In the genomic region with DNA sequence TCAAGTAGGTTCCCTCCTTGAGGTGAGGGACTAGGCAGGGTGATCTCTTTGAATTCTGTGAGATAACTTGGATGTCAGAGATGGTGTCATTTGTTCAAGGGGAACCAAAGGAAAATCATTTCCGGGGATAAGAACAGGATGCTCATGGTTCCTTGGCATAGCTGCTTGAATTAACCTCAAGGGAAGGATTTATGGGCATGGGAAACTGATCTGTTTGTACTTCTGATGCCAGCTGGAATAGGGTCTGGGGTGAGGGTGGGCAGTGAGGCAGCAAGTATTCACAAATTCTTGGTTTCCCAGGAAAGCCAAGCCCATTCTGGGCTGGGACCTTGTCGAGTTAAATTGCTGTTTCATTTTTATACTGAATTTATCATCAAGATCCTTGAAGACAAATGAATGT, we compare ENCODE assay signal across 2 cellular contexts.
TF ChIP-seq lines count a peak whose summit lies in the region.

No MANE protein-coding gene starts in this region.

TF ChIP-seq in GM23338, 12 proteins besides CTCF, POLR2A, EP300 and RAD21:
- TF ChIP-seq CREB1 (CRISPR knock-in tag; IDR thresholded peaks at IDR 0.05; ENCODE audit: low read depth): no peak

TF ChIP-seq in GM12878, 131 proteins besides CTCF, POLR2A, EP300 and RAD21:
- TF ChIP-seq ESRRA (IDR thresholded peaks at IDR 0.05; ENCODE audit: low read length) (no peak), CBFB (IDR thresholded peaks at IDR 0.05; ENCODE audit: low read depth) (no peak), RCOR1 (conservative IDR thresholded peaks at IDR 0.05; ENCODE audit: low read depth, low read length) (no peak), EED (IDR thresholded peaks at IDR 0.05; ENCODE audit: low read depth) (no peak), MTA2 (IDR thresholded peaks at IDR 0.05; ENCODE audit: low read depth) (no peak), ZBED1 (IDR thresholded peaks at IDR 0.05; ENCODE audit: borderline replicate concordance) (0 out of 2 replicates have a peak, but pooled peaks have one; percentile 14)
- TF ChIP-seq, protein P1, sequence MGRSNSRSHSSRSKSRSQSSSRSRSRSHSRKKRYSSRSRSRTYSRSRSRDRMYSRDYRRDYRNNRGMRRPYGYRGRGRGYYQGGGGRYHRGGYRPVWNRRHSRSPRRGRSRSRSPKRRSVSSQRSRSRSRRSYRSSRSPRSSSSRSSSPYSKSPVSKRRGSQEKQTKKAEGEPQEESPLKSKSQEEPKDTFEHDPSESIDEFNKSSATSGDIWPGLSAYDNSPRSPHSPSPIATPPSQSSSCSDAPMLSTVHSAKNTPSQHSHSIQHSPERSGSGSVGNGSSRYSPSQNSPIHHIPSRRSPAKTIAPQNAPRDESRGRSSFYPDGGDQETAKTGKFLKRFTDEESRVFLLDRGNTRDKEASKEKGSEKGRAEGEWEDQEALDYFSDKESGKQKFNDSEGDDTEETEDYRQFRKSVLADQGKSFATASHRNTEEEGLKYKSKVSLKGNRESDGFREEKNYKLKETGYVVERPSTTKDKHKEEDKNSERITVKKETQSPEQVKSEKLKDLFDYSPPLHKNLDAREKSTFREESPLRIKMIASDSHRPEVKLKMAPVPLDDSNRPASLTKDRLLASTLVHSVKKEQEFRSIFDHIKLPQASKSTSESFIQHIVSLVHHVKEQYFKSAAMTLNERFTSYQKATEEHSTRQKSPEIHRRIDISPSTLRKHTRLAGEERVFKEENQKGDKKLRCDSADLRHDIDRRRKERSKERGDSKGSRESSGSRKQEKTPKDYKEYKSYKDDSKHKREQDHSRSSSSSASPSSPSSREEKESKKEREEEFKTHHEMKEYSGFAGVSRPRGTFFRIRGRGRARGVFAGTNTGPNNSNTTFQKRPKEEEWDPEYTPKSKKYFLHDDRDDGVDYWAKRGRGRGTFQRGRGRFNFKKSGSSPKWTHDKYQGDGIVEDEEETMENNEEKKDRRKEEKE (IDR thresholded peaks at IDR 0.05): no peak
